Comparison of ENCODE assay signal across 39 cellular contexts in genomic region chr3:172402090-172402489, GRCh38. TPM values are rescaled to one million over a fixed set of nuclear protein-coding genes. Genes with fewer than 3 reads are reported as not detected.
"Had no signal": no experiment of that assay in that cellular context is flagged by ENCODE, and none has a peak within 500 bp of the region (broad histone marks: within the 10 kb centered on the region; RNA-seq: fewer than 3 reads in every experiment).

No MANE protein-coding gene starts in this region.

- H3K4me3 ChIP-seq: MG63 had no signal

- H3K27me3 ChIP-seq: MG63 had no signal

- H3K9me3 ChIP-seq: MG63 had no signal

- DNase-seq: Karpas-422, Kasumi-1, MG63, MM.1S, MV-4-11, NCI-H1048, NCI-H1092, NCI-H1092 treated with DMSO at 0.1 percent for 48 hours, NCI-H1105, NCI-H1105 treated with DMSO at 0.1 percent for 48 hours, NCI-H1417, NCI-H1417 treated with DMSO at 0.1 percent for 48 hours, NCI-H1436, NCI-H1436 treated with DMSO at 0.1 percent for 48 hours, NCI-H146, NCI-H1694, NCI-H1694 treated with DMSO at 0.1 percent for 48 hours, NCI-H187, NCI-H187 treated with DMSO at 0.1 percent for 48 hours, NCI-H1930, NCI-H2029, NCI-H2029 treated with DMSO at 0.1 percent for 48 hours, NCI-H2081, NCI-H2081 treated with DMSO at 0.1 percent for 48 hours, NCI-H2107, NCI-H2171, NCI-H2171 treated with DMSO at 0.1 percent for 48 hours, NCI-H2227 treated with DMSO at 0.1 percent for 48 hours, NCI-H226, NCI-H345, NCI-H446, NCI-H446 treated with DMSO at 0.1 percent for 48 hours, NCI-H510A, NCI-H510A treated with DMSO at 0.1 percent for 48 hours, NCI-H524 had no signal

RNA-seq across cellular contexts. Expression of gene GHSR, which starts 46.2 kb away (rescaled TPM):
- total RNA-seq: LHCN-M2, M059J, MCF 10A, NCI-H460 had no signal
